In genomic region chr4:36256398-36256828, GRCh38 we compare ENCODE assay signal across 9 cellular contexts. TPM values are rescaled to one million over a fixed set of nuclear protein-coding genes. Genes with fewer than 3 reads are reported as not detected.
A peak's percentile ranks its signal among the peaks of the same experiment; 100 is the strongest.
DNase-seq lines count a peak whose midpoint lies in the region; ATAC-seq and TF ChIP-seq lines count a peak whose summit lies in the region.
"Had no signal": no experiment of that assay in that cellular context is flagged by ENCODE, and none has a peak within 500 bp of the region (broad histone marks: within the 10 kb centered on the region; RNA-seq: fewer than 3 reads in every experiment).

No MANE protein-coding gene starts in this region.

- H3K4me3 ChIP-seq in smooth muscle cell = no peak overlapping the region
- H3K4me3 ChIP-seq: SJSA1 had no signal

- H3K27ac ChIP-seq in RWPE1 (no peak overlapping the region), smooth muscle cell (ENCODE audit: low read depth) (no peak overlapping the region)
- H3K27ac ChIP-seq: SJSA1 had no signal

- H3K27ac Mint-ChIP-seq in activated CD4-positive, alpha-beta memory T cell treated with anti-CD3 and anti-CD28 coated beads, Interleukin-2, amount 10 ng/mL, durations not matched to agents 7 days and 5 days = peak overlapping the region; percentile 96
- peak overlapping the region; percentile 96 for H3K27ac Mint-ChIP-seq in stimulated activated naive B cell treated with anti-CD40 and anti-IgM and Interleukin-4, amounts not matched to agents 10 μg/mL and 1 μg/mL and 100 μg/mL, for 72 hours

- no peak overlapping the region for H3K4me2 ChIP-seq in smooth muscle cell

- no peaks in the 10 kb centered on the region for H3K27me3 Mint-ChIP-seq in activated CD4-positive, alpha-beta memory T cell treated with anti-CD3 and anti-CD28 coated beads, Interleukin-2, amount 10 ng/mL, durations not matched to agents 7 days and 5 days
- H3K27me3 Mint-ChIP-seq in stimulated activated naive B cell treated with anti-CD40 and anti-IgM and Interleukin-4, amounts not matched to agents 10 μg/mL and 1 μg/mL and 100 μg/mL, for 72 hours = no peaks in the 10 kb centered on the region

- no peaks in the 10 kb centered on the region for H3K36me3 ChIP-seq in smooth muscle cell (ENCODE audit: low read depth)
- H3K36me3 ChIP-seq: SJSA1 had no signal

- WGBS in smooth muscle cell (ENCODE audit: low lambda C conversion rate) = 77% methylated on average over 6 of the region's 6 CpGs

- CTCF ChIA-PET in activated CD4-positive, alpha-beta memory T cell treated with anti-CD3 and anti-CD28 coated beads, Interleukin-2, amount 10 ng/mL, durations not matched to agents 7 days and 5 days (lab: Charles Lee) = interaction anchor here (1.0 kb wide), 1 partner anchor 12 kb away, joined by 3 read pairs; the partner anchor contains the start of gene ARAP2
- CTCF ChIA-PET in RWPE1 (lab: Yijun Ruan, JAX) = no interaction called here

- H3K9ac ChIP-seq in smooth muscle cell (ENCODE audit: low read depth) = no peak overlapping the region

- POLR2A ChIA-PET in activated CD4-positive, alpha-beta memory T cell treated with anti-CD3 and anti-CD28 coated beads, Interleukin-2, amount 10 ng/mL, durations not matched to agents 7 days and 5 days (lab: Charles Lee) = interaction anchor here (3.5 to 6.0 kb wide), 2 partner anchors 13 to 29 kb away, joined by 30 to 117 read pairs; partner anchors contain the start of gene ARAP2
- POLR2A ChIA-PET in RWPE1 (lab: Yijun Ruan, JAX; ENCODE audit: low non-redundant PET) = no interaction called here

- TF ChIP-seq CTCF in RWPE1 (conservative IDR thresholded peaks at IDR 0.05; ENCODE audit: low read depth) (no peak), smooth muscle cell (IDR thresholded peaks at IDR 0.05; ENCODE audit: borderline replicate concordance, insufficient read depth, poor library complexity, severe bottlenecking) (no peak)

- peaks cover 20% of the 10 kb centered on the region for H3K36me3 Mint-ChIP-seq in activated CD4-positive, alpha-beta memory T cell treated with anti-CD3 and anti-CD28 coated beads, Interleukin-2, amount 10 ng/mL, durations not matched to agents 7 days and 5 days (ENCODE audit: low read depth)
- no peaks in the 10 kb centered on the region for H3K36me3 Mint-ChIP-seq in stimulated activated naive B cell treated with anti-CD40 and anti-IgM and Interleukin-4, amounts not matched to agents 10 μg/mL and 1 μg/mL and 100 μg/mL, for 72 hours

- peak overlapping the region; percentile 70 for H3K4me3 Mint-ChIP-seq in activated CD4-positive, alpha-beta memory T cell treated with anti-CD3 and anti-CD28 coated beads, Interleukin-2, amount 10 ng/mL, durations not matched to agents 7 days and 5 days
- peak overlapping the region; percentile 78 for H3K4me3 Mint-ChIP-seq in stimulated activated naive B cell treated with anti-CD40 and anti-IgM and Interleukin-4, amounts not matched to agents 10 μg/mL and 1 μg/mL and 100 μg/mL, for 72 hours

- H3K4me1 ChIP-seq in smooth muscle cell (ENCODE audit: low read depth) = no peaks in the 10 kb centered on the region
- H3K4me1 ChIP-seq: SJSA1 had no signal

- H2AFZ ChIP-seq in smooth muscle cell (ENCODE audit: low read depth) = no peak overlapping the region

- DNase-seq in activated CD4-positive, alpha-beta T cell treated with anti-CD3 and anti-CD28 coated beads for 48 hours = peak; percentile 34
- DNase-seq in activated CD4-positive, alpha-beta T cell treated with anti-CD3 and anti-CD28 coated beads for 1 hour = no peak
- no peak for DNase-seq in activated CD4-positive, alpha-beta memory T cell treated with anti-CD3 and anti-CD28 coated beads, Interleukin-2, amount 10 ng/mL, durations not matched to agents 7 days and 5 days
- peak; percentile 47 for DNase-seq in stimulated activated naive B cell treated with anti-CD40 and anti-IgM and Interleukin-4, amounts not matched to agents 10 μg/mL and 1 μg/mL and 100 μg/mL, for 72 hours
- DNase-seq in RWPE1 (ENCODE audit: low spot score) (no peak), smooth muscle cell (lab: John Stamatoyannopoulos, UW; ENCODE audit: unreplicated experiment) (no peak), cerebellar nuclear complex (lab: John Stamatoyannopoulos, UW) (no peak)

- no peaks in the 10 kb centered on the region for H4K20me1 ChIP-seq in smooth muscle cell (ENCODE audit: low read depth)

- no peaks in the 10 kb centered on the region for H3K79me2 ChIP-seq in smooth muscle cell (ENCODE audit: low read depth)

- no peaks in the 10 kb centered on the region for H3K27me3 ChIP-seq in smooth muscle cell (ENCODE audit: low read depth)
- H3K27me3 ChIP-seq: SJSA1 had no signal

- H3K9me3 Mint-ChIP-seq in activated CD4-positive, alpha-beta memory T cell treated with anti-CD3 and anti-CD28 coated beads, Interleukin-2, amount 10 ng/mL, durations not matched to agents 7 days and 5 days = no peaks in the 10 kb centered on the region
- H3K9me3 Mint-ChIP-seq in stimulated activated naive B cell treated with anti-CD40 and anti-IgM and Interleukin-4, amounts not matched to agents 10 μg/mL and 1 μg/mL and 100 μg/mL, for 72 hours = no peaks in the 10 kb centered on the region

- H3K9me3 ChIP-seq in smooth muscle cell (replicated peaks; ENCODE audit: low read depth) = no peaks in the 10 kb centered on the region
- H3K9me3 ChIP-seq: SJSA1 had no signal

- peaks cover 46% of the 10 kb centered on the region for H3K4me1 Mint-ChIP-seq in activated CD4-positive, alpha-beta memory T cell treated with anti-CD3 and anti-CD28 coated beads, Interleukin-2, amount 10 ng/mL, durations not matched to agents 7 days and 5 days
- peaks cover 21 to 27% of the 10 kb centered on the region in 2 donors for H3K4me1 Mint-ChIP-seq in stimulated activated naive B cell treated with anti-CD40 and anti-IgM and Interleukin-4, amounts not matched to agents 10 μg/mL and 1 μg/mL and 100 μg/mL, for 72 hours

- peak; percentile 61 for ATAC-seq in HG03025 (IDR thresholded peaks at IDR 0.05; ENCODE audit: low FRiP score, unreplicated experiment)
- peak; percentile 75 to 82 for ATAC-seq in stimulated activated naive B cell treated with anti-CD40 and anti-IgM and Interleukin-4, amounts not matched to agents 10 μg/mL and 1 μg/mL and 100 μg/mL, for 72 hours (replicated peaks)

- H3F3A ChIP-seq in smooth muscle cell (ENCODE audit: low read depth) = no peaks in the 10 kb centered on the region

RNA-seq across cellular contexts. Expression of gene ARAP2, which starts 12.1 kb away (rescaled TPM):
- 10 to 100 TPM; 70.7 to 76.4 TPM for total RNA-seq in activated CD4-positive, alpha-beta memory T cell treated with anti-CD3 and anti-CD28 coated beads, Interleukin-2, amount 10 ng/mL, durations not matched to agents 7 days and 5 days
- 12.6 and 17.9 TPM in 2 replicates for total RNA-seq in smooth muscle cell
- 1.2 and 3.5 TPM in 2 replicates for polyA plus RNA-seq in smooth muscle cell

RNA-seq across cellular contexts. Expression of gene DTHD1, which starts 25.0 kb away (rescaled TPM):
- total RNA-seq in activated CD4-positive, alpha-beta memory T cell treated with anti-CD3 and anti-CD28 coated beads, Interleukin-2, amount 10 ng/mL, durations not matched to agents 7 days and 5 days = 1 to 10 TPM; 1.3 to 1.5 TPM
- total RNA-seq in smooth muscle cell = not detected in 2 replicates
- polyA plus RNA-seq in smooth muscle cell = not detected in 2 replicates
- total RNA-seq: SJSA1 had no signal

Comparison
In these comparisons a context has a peak if more than half of its experiments do, and no peak if none do; other contexts are left out.
1. DNase-seq: peak in activated CD4-positive, alpha-beta T cell treated with anti-CD3 and anti-CD28 coated beads for 48 hours (single experiment) and stimulated activated naive B cell treated with anti-CD40 and anti-IgM and Interleukin-4, amounts not matched to agents 10 μg/mL and 1 μg/mL and 100 μg/mL, for 72 hours (single experiment); none in activated CD4-positive, alpha-beta T cell treated with anti-CD3 and anti-CD28 coated beads for 1 hour (single experiment), activated CD4-positive, alpha-beta memory T cell treated with anti-CD3 and anti-CD28 coated beads, Interleukin-2, amount 10 ng/mL, durations not matched to agents 7 days and 5 days (single experiment), RWPE1 (single experiment), smooth muscle cell (single experiment) and cerebellar nuclear complex (0 of 2).